In the genomic region with DNA sequence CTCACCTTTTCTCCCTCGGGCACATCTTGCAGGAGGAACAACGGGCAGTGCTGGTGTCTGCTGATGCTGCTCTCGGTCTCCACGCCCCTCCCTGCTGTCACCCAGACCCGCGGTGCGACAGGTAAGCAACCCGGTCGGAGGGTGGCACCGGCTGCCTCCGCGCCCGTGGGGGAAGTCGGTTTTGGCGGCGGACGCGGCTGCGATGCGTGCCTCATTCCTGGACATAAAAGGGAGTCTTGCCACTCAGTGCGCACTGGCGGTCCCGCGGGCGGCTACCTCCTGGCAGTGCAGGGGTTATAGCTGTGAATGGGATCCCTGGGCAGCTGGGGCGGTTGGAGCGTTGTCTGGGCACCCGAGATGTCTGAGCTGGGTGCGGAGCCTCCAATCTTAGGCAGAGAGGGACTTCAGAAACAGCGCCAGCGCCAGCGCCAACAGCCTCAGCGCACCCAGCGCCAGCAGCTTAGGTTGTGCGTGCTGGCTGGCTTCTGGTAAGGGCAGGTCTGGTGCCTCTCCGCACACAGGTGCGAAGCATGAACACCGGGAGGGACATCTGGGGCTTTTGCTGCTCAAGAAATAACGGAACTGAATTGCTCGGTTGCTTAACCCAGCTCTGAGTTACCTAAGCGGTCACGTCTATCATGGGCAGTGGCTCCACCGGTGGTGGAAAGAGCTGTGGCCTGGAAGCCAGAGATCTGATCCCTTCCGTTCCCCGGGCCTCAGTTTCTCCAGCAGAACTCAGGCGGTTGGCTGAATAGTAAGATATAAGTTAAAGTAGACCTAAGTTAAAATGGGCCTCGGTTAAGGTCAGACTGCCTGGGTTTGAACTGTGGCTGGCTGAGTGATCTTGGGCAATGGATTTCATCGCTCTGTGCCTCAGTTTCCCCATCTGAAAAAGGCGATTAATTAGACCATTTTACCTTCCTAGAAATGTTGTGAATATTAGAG, we compare ENCODE assay signal across 8 cellular contexts. TPM values are rescaled to one million over a fixed set of nuclear protein-coding genes. Genes with fewer than 3 reads are reported as not detected.
DNase-seq lines count a peak whose midpoint lies in the region; ATAC-seq and TF ChIP-seq lines count a peak whose summit lies in the region.

No MANE protein-coding gene starts in this region.

- H3K4me3 ChIP-seq in epithelial cell of esophagus (ENCODE audit: low read length), result no peak overlapping the region

- TF ChIP-seq CTCF in epithelial cell of esophagus (IDR thresholded peaks at IDR 0.05; ENCODE audit: insufficient read depth, low read depth, low read length, missing control alignments) (no peak), omental fat pad (IDR thresholded peaks at IDR 0.05) (no peak)

- peak; percentile 20 for DNase-seq in COR-L47 (lab: John Stamatoyannopoulos, UW)
- peak; percentile 24 for DNase-seq in NCI-H2171 (lab: John Stamatoyannopoulos, UW)
- DNase-seq in epithelial cell of esophagus (ENCODE audit: low read depth), result peak; percentile 7
- DNase-seq in omental fat pad (ENCODE audit: low spot score), result no peak
- DNase-seq in stimulated activated CD4-positive, alpha-beta T cell treated with anti-CD3 and anti-CD28 coated beads, Interleukin-4, amount 100 ng/mL, for 1 hour, result no peak
- DNase-seq in NCI-H524 treated with DMSO at 0.1 percent for 48 hours (lab: John Stamatoyannopoulos, UW), result no peak

- peak; percentile 19 for ATAC-seq in omental fat pad (ENCODE audit: low FRiP score)
- ATAC-seq in GM18498 (IDR thresholded peaks at IDR 0.05; ENCODE audit: unreplicated experiment), result no peak
- ATAC-seq in HG02759 (IDR thresholded peaks at IDR 0.05; ENCODE audit: unreplicated experiment), result no peak

RNA-seq across cellular contexts. Expression of gene COL15A1, which starts 0.7 kb away (rescaled TPM):
- total RNA-seq in omental fat pad, result 10 to 100 TPM; 20.7 to 98.5 (median 55.0) TPM

Comparison
In these comparisons a context has a peak if more than half of its experiments do, and no peak if none do; other contexts are left out.
1. DNase-seq: peak in COR-L47 (single experiment), NCI-H2171 (single experiment) and epithelial cell of esophagus (single experiment); none in omental fat pad (single experiment), stimulated activated CD4-positive, alpha-beta T cell treated with anti-CD3 and anti-CD28 coated beads, Interleukin-4, amount 100 ng/mL, for 1 hour (single experiment) and NCI-H524 treated with DMSO at 0.1 percent for 48 hours (single experiment).